Comparison of ENCODE assay signal across 28 cellular contexts in genomic region chr15:39285066-39285465, GRCh38.
"Had no signal": no experiment of that assay in that cellular context is flagged by ENCODE, and none has a peak within 500 bp of the region (broad histone marks: within the 10 kb centered on the region; RNA-seq: fewer than 3 reads in every experiment).

No MANE protein-coding gene starts in this region.

- ATAC-seq: activated CD4-positive, alpha-beta T cell treated with anti-CD3 and anti-CD28 coated beads for 36 hours; activated naive CD4-positive, alpha-beta T cell treated with anti-CD3 and anti-CD28 coated beads, Interleukin-2, amount 50 U/mL, for 72 hours; activated T-helper 17 cell treated with anti-CD3 and anti-CD28 coated beads, Interleukin-2, amount 50 U/mL, for 72 hours; heart right ventricle; pancreas; psoas muscle; stimulated activated memory B cell treated with anti-CD40 and anti-IgM and Interleukin-4, amounts not matched to agents 10 μg/mL and 1 μg/mL and 100 μg/mL, for 72 hours; T-helper 17 cell had no signal

- DNase-seq: activated B cell treated with CpG ODN at 0.5 μM for 24 hours; activated CD4-positive, alpha-beta T cell treated with anti-CD3 and anti-CD28 coated beads for 36 hours; activated CD4-positive, alpha-beta T cell treated with anti-CD3 and anti-CD28 coated beads, Interleukin-2, amount 50 U/mL, for 4 hours; activated CD8-positive, alpha-beta memory T cell treated with anti-CD3 and anti-CD28 coated beads for 24 hours; activated CD8-positive, alpha-beta memory T cell treated with anti-CD3 and anti-CD28 coated beads, Interleukin-2, amount 50 U/mL, for 4 hours; activated T-cell treated with anti-CD3 and anti-CD28 coated beads, Interleukin-2, amount 50 U/mL, for 24 hours; adrenal gland; cortex of kidney; effector CD4-positive, alpha-beta T cell; erythroblast; heart right ventricle; islet precursor cell; left cardiac atrium; naive B cell; pancreas; psoas muscle; stimulated activated CD4-positive, alpha-beta T cell treated with anti-CD3 and anti-CD28 coated beads, Interleukin-2, amount 100 ng/mL, for 24 hours; stomach; SW 1271; T-helper 17 cell had no signal

- H3K4me1 ChIP-seq: adrenal gland, neural progenitor cell, psoas muscle, right atrium auricular region, suprapubic skin had no signal

- H3K4me1 Mint-ChIP-seq: activated B cell treated with CpG ODN at 0.5 μM for 24 hours; activated CD4-positive, alpha-beta T cell treated with anti-CD3 and anti-CD28 coated beads for 36 hours; activated T-helper 17 cell treated with anti-CD3 and anti-CD28 coated beads, Interleukin-2, amount 50 U/mL, for 72 hours; naive B cell; neural progenitor cell; stimulated activated memory B cell treated with anti-CD40 and anti-IgM and Interleukin-4, amounts not matched to agents 10 μg/mL and 1 μg/mL and 100 μg/mL, for 72 hours; T-helper 17 cell had no signal

- H3K27ac Mint-ChIP-seq: activated B cell treated with CpG ODN at 0.5 μM for 24 hours; activated CD4-positive, alpha-beta T cell treated with anti-CD3 and anti-CD28 coated beads for 36 hours; activated naive CD4-positive, alpha-beta T cell treated with anti-CD3 and anti-CD28 coated beads, Interleukin-2, amount 50 U/mL, for 72 hours; activated T-cell treated with anti-CD3 and anti-CD28 coated beads, Interleukin-2, amount 50 U/mL, for 24 hours; activated T-helper 17 cell treated with anti-CD3 and anti-CD28 coated beads, Interleukin-2, amount 50 U/mL, for 72 hours; naive B cell; neural progenitor cell; stimulated activated memory B cell treated with anti-CD40 and anti-IgM and Interleukin-4, amounts not matched to agents 10 μg/mL and 1 μg/mL and 100 μg/mL, for 72 hours; T-helper 17 cell had no signal

- H3K27me3 ChIP-seq: neural progenitor cell, pancreas, right atrium auricular region, stomach, suprapubic skin, tibial nerve had no signal

- H3K9me3 Mint-ChIP-seq: activated T-helper 17 cell treated with anti-CD3 and anti-CD28 coated beads, Interleukin-2, amount 50 U/mL, for 72 hours had no signal

- H3K9ac ChIP-seq: neural progenitor cell had no signal

- H3K4me3 ChIP-seq: adrenal gland, heart right ventricle, neural progenitor cell, pancreas, psoas muscle, right atrium auricular region, skin epidermis, stomach, suprapubic skin, tibial nerve had no signal

- H3K27me3 Mint-ChIP-seq: stimulated activated memory B cell treated with anti-CD40 and anti-IgM and Interleukin-4, amounts not matched to agents 10 μg/mL and 1 μg/mL and 100 μg/mL, for 72 hours had no signal

- H3K9me3 ChIP-seq: adrenal gland, pancreas, psoas muscle, stomach, suprapubic skin had no signal

- H3K4me2 ChIP-seq: neural progenitor cell had no signal

- H3K4me3 Mint-ChIP-seq: activated B cell treated with CpG ODN at 0.5 μM for 24 hours; activated CD4-positive, alpha-beta T cell treated with anti-CD3 and anti-CD28 coated beads for 36 hours; activated T-cell treated with anti-CD3 and anti-CD28 coated beads, Interleukin-2, amount 50 U/mL, for 24 hours; activated T-helper 17 cell treated with anti-CD3 and anti-CD28 coated beads, Interleukin-2, amount 50 U/mL, for 72 hours; naive B cell; neural progenitor cell; stimulated activated memory B cell treated with anti-CD40 and anti-IgM and Interleukin-4, amounts not matched to agents 10 μg/mL and 1 μg/mL and 100 μg/mL, for 72 hours; T-helper 17 cell had no signal

- H3K27ac ChIP-seq: adrenal gland, heart right ventricle, neural progenitor cell, pancreas, psoas muscle, right atrium auricular region, skin epidermis, stomach, suprapubic skin had no signal

- H3K36me3 ChIP-seq: adrenal gland, heart right ventricle, neural progenitor cell, pancreas, right atrium auricular region, stomach, suprapubic skin, tibial nerve had no signal

- H3K36me3 Mint-ChIP-seq: naive B cell; neural progenitor cell; stimulated activated memory B cell treated with anti-CD40 and anti-IgM and Interleukin-4, amounts not matched to agents 10 μg/mL and 1 μg/mL and 100 μg/mL, for 72 hours had no signal

- H2AFZ ChIP-seq: neural progenitor cell had no signal
